ENCODE assay signal across 9 cellular contexts in the genomic region with DNA sequence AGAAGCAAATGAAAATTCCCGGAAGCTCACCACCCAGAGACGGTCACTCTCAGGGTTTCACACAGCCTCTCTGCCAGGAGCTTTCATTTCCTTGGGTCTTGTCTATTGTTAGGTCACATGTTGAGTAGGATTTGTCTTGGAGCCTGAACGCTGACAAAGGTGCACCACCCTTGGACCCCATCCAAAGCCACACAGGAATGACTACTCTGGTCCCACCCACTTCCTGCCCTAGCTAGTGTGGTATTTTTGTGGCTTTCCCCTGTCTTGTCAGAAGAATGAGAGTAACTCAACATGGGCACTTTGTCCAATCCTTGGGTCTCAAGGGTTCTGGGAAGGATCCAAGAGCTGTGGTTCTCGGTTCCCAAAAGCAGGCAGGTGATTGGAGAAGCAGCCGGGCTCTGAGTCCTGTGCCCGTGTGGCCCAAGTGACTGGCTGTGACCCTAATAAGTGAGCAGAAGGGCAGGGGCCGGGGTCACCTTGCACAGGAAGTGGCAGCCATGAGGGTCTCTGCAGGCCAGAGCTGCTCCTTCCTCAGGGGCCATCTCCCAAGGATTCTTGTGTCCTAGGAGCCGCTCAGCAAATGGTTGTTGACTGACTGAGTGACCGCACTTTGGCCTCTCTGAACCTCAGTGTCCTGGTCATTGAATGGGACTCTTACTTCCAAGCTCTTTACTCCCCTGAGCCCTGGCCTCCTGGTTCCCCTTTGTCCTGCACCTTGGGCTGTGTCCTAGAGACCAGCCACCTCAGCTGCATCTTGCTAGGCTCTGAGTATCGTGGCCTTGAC. TPM values are rescaled to one million over a fixed set of nuclear protein-coding genes. Genes with fewer than 3 reads are reported as not detected.
DNase-seq lines count a peak whose midpoint lies in the region; ATAC-seq, FAIRE-seq and TF ChIP-seq lines count a peak whose summit lies in the region.
"Had no signal": no experiment of that assay in that cellular context is flagged by ENCODE, and none has a peak within 500 bp of the region (broad histone marks: within the 10 kb centered on the region; RNA-seq: fewer than 3 reads in every experiment).

No MANE protein-coding gene starts in this region.

- peak overlapping the region; percentile 92 to 99 (median 97) for H3K27ac Mint-ChIP-seq in CD8-positive, alpha-beta memory T cell
- H3K27ac Mint-ChIP-seq in T-helper 17 cell, result peak overlapping the region; percentile 94

- H3K9me3 Mint-ChIP-seq in CD8-positive, alpha-beta memory T cell, result no peaks in the 10 kb centered on the region

- H3K27me3 ChIP-seq in CD8-positive, alpha-beta memory T cell (ENCODE audit: insufficient read depth, low read length, poor library complexity, severe bottlenecking), result no peaks in the 10 kb centered on the region
- H3K27me3 ChIP-seq in GM12878 (replicated peaks in 1 of 2; ENCODE audit: control insufficient read depth in 2 of 2, insufficient read depth in 2 of 2, low read length in 1 of 2), result peaks cover 1 to 5% of the 10 kb centered on the region in 2 experiments; a peak in 3 of 4 replicates
- H3K27me3 ChIP-seq in neuronal stem cell (ENCODE audit: control insufficient read depth in 3 of 3, insufficient read depth in 3 of 3, low read depth in 1 of 3, low read length in 3 of 3), result peaks cover 0 to 19% (median 0%) of the 10 kb centered on the region in 3 experiments

- peak overlapping the region; percentile 76 to 95 (median 85) for H3K4me3 Mint-ChIP-seq in CD8-positive, alpha-beta memory T cell
- H3K4me3 Mint-ChIP-seq in T-helper 17 cell, result peak overlapping the region; percentile 88

- H3K4me2 ChIP-seq in GM12878 (ENCODE audit: control insufficient read depth, insufficient read depth) (peak overlapping the region; percentile 58), neuronal stem cell (ENCODE audit: insufficient read depth, low read length, poor library complexity, severe bottlenecking) (no peak overlapping the region)

- H3K79me2 ChIP-seq in GM12878 (ENCODE audit: control insufficient read depth, insufficient read depth, low read length), result no peaks in the 10 kb centered on the region

- CTCF ChIA-PET in CD8-positive, alpha-beta memory T cell (lab: Charles Lee), result interaction anchor here (0.7 to 3.2 kb wide), 12 partner anchors 10 to 612 kb away, joined by 3 to 24 read pairs (median 3); no protein-coding TSS in a partner anchor
- CTCF ChIA-PET in GM12878 (lab: Yijun Ruan, JAX), result interaction anchor here (0.6 to 6.8 kb wide), 12 partner anchors 9 to 348 kb away, joined by 3 to 100 read pairs (median 4); no protein-coding TSS in a partner anchor

- H2AFZ ChIP-seq in GM12878 (ENCODE audit: control insufficient read depth, low read depth, low read length) (peak overlapping the region; percentile 64), neuronal stem cell (ENCODE audit: low read length) (peak overlapping the region; percentile 11)

- H2AK5ac ChIP-seq in neuronal stem cell (ENCODE audit: low read depth, low read length), result no peak overlapping the region

- H2BK5ac ChIP-seq in neuronal stem cell (ENCODE audit: low read length), result no peak overlapping the region

- peak overlapping the region; percentile 43 for H4K8ac ChIP-seq in neuronal stem cell (ENCODE audit: low read depth, low read length)

- intact Hi-C loops in GM12878 (cut with micrococcal nuclease; ENCODE audit: unreplicated experiment), result no loop called here

- peak; percentile 64 for ATAC-seq in HG03066 (IDR thresholded peaks at IDR 0.05; ENCODE audit: low read depth, unreplicated experiment)
- ATAC-seq in T-helper 17 cell, result peak; percentile 94
- ATAC-seq in GM12878, result peak; percentile 79
- no peak for ATAC-seq in GM19467 (IDR thresholded peaks at IDR 0.05; ENCODE audit: unreplicated experiment)

- FAIRE-seq in GM12878 (lab: Jason Lieb, UNC), result peak; percentile 72

- no TSS peak for BruUV-seq in GM12878 (replicated peaks; lab: Mats Ljungman, UMichigan)

- H4K91ac ChIP-seq in neuronal stem cell (ENCODE audit: low read depth, low read length, poor library complexity), result no peak overlapping the region

- H3K9ac ChIP-seq in GM12878 (ENCODE audit: control insufficient read depth, insufficient read depth, low read length) (peak overlapping the region; percentile 7; the same call in 1 of the 2 replicates), neuronal stem cell (ENCODE audit: low read depth, low read length, poor library complexity) (no peak overlapping the region)

- no peak overlapping the region for H3K14ac ChIP-seq in neuronal stem cell (ENCODE audit: low read length)

- H3K4me1 Mint-ChIP-seq in CD8-positive, alpha-beta memory T cell, result peaks cover 79 to 89% (median 84%) of the 10 kb centered on the region in 3 donors
- peaks cover 55% of the 10 kb centered on the region for H3K4me1 Mint-ChIP-seq in T-helper 17 cell

- peak overlapping the region; percentile 26 for H3K27ac ChIP-seq in CD8-positive, alpha-beta memory T cell (ENCODE audit: low read depth, low read length)
- H3K27ac ChIP-seq in GM12878 (ENCODE audit: control insufficient read depth, insufficient read depth) (0 out of 2 replicates have a peak overlapping the region, but pooled peaks have one; percentile 9), neuronal stem cell (replicated peaks; ENCODE audit: low read length) (no peak overlapping the region)

- no peak for TF ChIP-seq POLR2A in GM12878 (IDR thresholded peaks at IDR 0.05; ENCODE audit: low read depth, low read length)

- H3K27me3 Mint-ChIP-seq in CD8-positive, alpha-beta memory T cell, result no peaks in the 10 kb centered on the region
- no peaks in the 10 kb centered on the region for H3K27me3 Mint-ChIP-seq in T-helper 17 cell

- H3K36me3 Mint-ChIP-seq in CD8-positive, alpha-beta memory T cell, result peaks cover 0 to 3% (median 0%) of the 10 kb centered on the region in 3 donors
- no peaks in the 10 kb centered on the region for H3K36me3 Mint-ChIP-seq in T-helper 17 cell (ENCODE audit: low read depth)

- DNase-seq in CD8-positive, alpha-beta memory T cell, result peak; percentile 66 to 93 (median 89)
- peak; percentile 51 to 76 (median 65) for DNase-seq in T-helper 17 cell
- DNase-seq in GM12878 (ENCODE audit: low read depth, low spot score), result peak; percentile 61
- DNase-seq in neuronal stem cell (ENCODE audit: low spot score), result no peak
- no peak for DNase-seq in GM13976 (ENCODE audit: low spot score)
- DNase-seq in DMS53 (lab: John Stamatoyannopoulos, UW), result no peak

- H3K4me3 ChIP-seq in CD8-positive, alpha-beta memory T cell (ENCODE audit: low read length), result peak overlapping the region; percentile 63
- H3K4me3 ChIP-seq in GM12878, result peak overlapping the region; percentile 3; the same call in 1 of the 2 replicates
- no peak overlapping the region for H3K4me3 ChIP-seq in neuronal stem cell (ENCODE audit: low read length in 2 of 2)

- SMC1A ChIA-PET in GM12878 (lab: Charles Lee; ENCODE audit: uncharacterized antibody, unreplicated experiment), result interaction anchor here (0.5 to 3.1 kb wide), 10 partner anchors 10 to 349 kb away, joined by 3 to 10 read pairs (median 3); no protein-coding TSS in a partner anchor

- no peaks in the 10 kb centered on the region for H3K36me3 ChIP-seq in CD8-positive, alpha-beta memory T cell (ENCODE audit: insufficient read depth, low read length)
- H3K36me3 ChIP-seq in GM12878 (ENCODE audit: control insufficient read depth in 2 of 2, insufficient read depth in 2 of 2, low read length in 1 of 2), result no peaks in the 10 kb centered on the region
- H3K36me3 ChIP-seq in neuronal stem cell (replicated peaks in 1 of 2; ENCODE audit: control insufficient read depth in 2 of 2, insufficient read depth in 2 of 2, low read length in 2 of 2), result no peaks in the 10 kb centered on the region

- POLR2A ChIA-PET in CD8-positive, alpha-beta memory T cell (lab: Charles Lee), result interaction anchor here (0.6 to 3.5 kb wide), 7 partner anchors 9 to 155 kb away, joined by 3 to 33 read pairs (median 6); no protein-coding TSS in a partner anchor
- POLR2A ChIA-PET in GM12878 (lab: Charles Lee), result interaction anchor here (0.5 to 1.5 kb wide), 3 partner anchors 11 to 163 kb away, joined by 3 to 4 read pairs (median 3); no protein-coding TSS in a partner anchor

- no peak overlapping the region for H3K23ac ChIP-seq in neuronal stem cell (ENCODE audit: low read depth, low read length, poor library complexity)

- H3K4me1 ChIP-seq in CD8-positive, alpha-beta memory T cell (ENCODE audit: insufficient read depth, low read length), result peaks cover 84% of the 10 kb centered on the region
- H3K4me1 ChIP-seq in GM12878 (ENCODE audit: control insufficient read depth, insufficient read depth, low read length) (peaks cover 13% of the 10 kb centered on the region), neuronal stem cell (ENCODE audit: control insufficient read depth in 2 of 2, insufficient read depth in 1 of 2, low read depth in 1 of 2, low read length in 2 of 2) (peaks cover 1 to 4% of the 10 kb centered on the region in 2 donors)

- RAD21 ChIA-PET in GM12878 (lab: Charles Lee; ENCODE audit: unreplicated experiment), result interaction anchor here (0.6 to 2.3 kb wide), 4 partner anchors 47 to 155 kb away, joined by 3 to 13 read pairs (median 4); no protein-coding TSS in a partner anchor

- H3K18ac ChIP-seq in neuronal stem cell (ENCODE audit: low read length), result no peak overlapping the region

- TF ChIP-seq RAD21 in GM12878 (IDR thresholded peaks at IDR 0.05; ENCODE audit: insufficient read depth, low read depth, low read length), result no peak

- no peak overlapping the region for H2BK120ac ChIP-seq in neuronal stem cell (ENCODE audit: low read depth, low read length)

- no peaks in the 10 kb centered on the region for H3K79me1 ChIP-seq in neuronal stem cell (ENCODE audit: low read depth, low read length)

- no peak overlapping the region for H3K4ac ChIP-seq in neuronal stem cell (ENCODE audit: low read length)

- TF ChIP-seq EP300 in GM12878 (IDR thresholded peaks at IDR 0.05; ENCODE audit: borderline replicate concordance in 1 of 2, control insufficient read depth in 1 of 2, low read depth in 2 of 2, low read length in 2 of 2), result no peak

- in situ Hi-C loops in GM12878 (cut with MboI), result loop anchor here (10.0 kb wide), 1 partner anchor 351 kb away; no protein-coding TSS in a partner anchor
- in situ Hi-C loops in GM13976 (cut with MboI; ENCODE audit: low sequenced_read_pairs, unreplicated experiment), result no loop called here

- TF ChIP-seq CTCF in GM12878 (IDR thresholded peaks at IDR 0.05 in 2 of 3, conservative IDR thresholded peaks at IDR 0.05 in 1 of 3; ENCODE audit: control insufficient read depth in 2 of 3, extremely low read depth in 1 of 3, insufficient read depth in 1 of 3, low read depth in 3 of 3, low read length in 3 of 3) (no peak), GM13976 (IDR thresholded peaks at IDR 0.05; ENCODE audit: borderline replicate concordance, control extremely low read depth, extremely low read depth, insufficient read depth, missing control alignments) (no peak)

- 58% methylated on average over 9 of the region's 10 CpGs for WGBS in GM12878 (ENCODE audit: insufficient coverage, insufficient replicate concordance, low lambda C conversion rate, missing lambda C conversion rate)
- no CpG with 5 or more reads among the region's 10 CpGs for WGBS in neuronal stem cell (ENCODE audit: extremely low coverage in 2 of 2, insufficient read length in 2 of 2, insufficient replicate concordance in 1 of 2), 2 donors

- no peaks in the 10 kb centered on the region for H3K9me3 ChIP-seq in CD8-positive, alpha-beta memory T cell (ENCODE audit: low read length)
- H3K9me3 ChIP-seq in T-helper 17 cell (ENCODE audit: control insufficient read depth, low read length, poor library complexity, severe bottlenecking) (no peaks in the 10 kb centered on the region), GM12878 (replicated peaks; ENCODE audit: control insufficient read depth, insufficient read depth, low read length) (no peaks in the 10 kb centered on the region), neuronal stem cell (replicated peaks in 1 of 2; ENCODE audit: control insufficient read depth in 2 of 2, insufficient read depth in 1 of 2, low read depth in 1 of 2, low read length in 2 of 2) (no peaks in the 10 kb centered on the region)

- no peaks in the 10 kb centered on the region for H4K20me1 ChIP-seq in GM12878 (ENCODE audit: control insufficient read depth, insufficient read depth)

- no peak overlapping the region for H2BK12ac ChIP-seq in neuronal stem cell (ENCODE audit: low read length)

- H2BK15ac ChIP-seq in neuronal stem cell (ENCODE audit: low read length), result no peak overlapping the region

RNA-seq across cellular contexts. Expression of gene FGD3, which starts 6.9 kb away (rescaled TPM):
- total RNA-seq in CD8-positive, alpha-beta memory T cell, result 10 to 100 TPM; 54.6 to 56.5 TPM
- 134 TPM for polyA plus RNA-seq in CD8-positive, alpha-beta memory T cell
- 100 to 1,000 TPM; 142 to 160 TPM for total RNA-seq in T-helper 17 cell
- 34.8 and 36.0 TPM in 2 replicates for total RNA-seq in GM12878 (2013; cell fraction: nucleolus; rRNA removed)
- total RNA-seq in GM12878 (2014; rRNA removed), result 12.4 and 13.5 TPM in 2 replicates
- 6.6 and 6.9 TPM in 2 replicates for total RNA-seq in GM12878 (2014; rRNA removed; fragmentation: Illumina TruSeq; extraction: Trizol)
- total RNA-seq in GM12878 (2021), result 13.2 and 14.4 TPM in 2 replicates
- polyA plus RNA-seq in GM12878 (2011; ENCODE audit: low read depth), result 5.3 TPM
- polyA plus RNA-seq in GM12878 (2011; rRNA removed), result 9.0 and 18.1 TPM in 2 replicates
- 22.6 and 28.7 TPM in 2 replicates for polyA plus RNA-seq in GM12878 (2011; cell fraction: cytosol; rRNA removed)
- 57.1 and 62.8 TPM in 2 replicates for polyA plus RNA-seq in GM12878 (2011; cell fraction: nucleus; rRNA removed)
- 12.7 and 15.4 TPM in 2 replicates for polyA plus RNA-seq in GM12878 (2012)
- polyA plus RNA-seq in GM12878 (2014; fragmentation: Illumina TruSeq; extraction: Trizol), result 2.9 and 6.3 TPM in 2 replicates
- 1 to 10 TPM in 1 of 2 experiments, under 1 TPM in 1; 0.26 to 1.2 TPM for polyA plus RNA-seq in GM12878 (2014; fragmentation: Nextera tagmentation; extraction: Ambion mirVana)
- 13.2 and 14.0 TPM in 2 replicates for polyA plus RNA-seq in GM12878 (2014; rRNA removed)
- polyA plus RNA-seq in GM12878 (2016; fragmentation: Nextera tagmentation; extraction: Ambion mirVana), result 10 to 100 TPM; 12.4 to 12.8 TPM
- polyA minus RNA-seq in GM12878 (2011; rRNA and poly(A)+ RNA removed), result 14.0 and 32.9 TPM in 2 replicates
- 10.2 and 12.8 TPM in 2 replicates for polyA minus RNA-seq in GM12878 (2011; cell fraction: cytosol; rRNA and poly(A)+ RNA removed)
- polyA minus RNA-seq in GM12878 (2011; cell fraction: nucleus; rRNA and poly(A)+ RNA removed), result 15.8 and 24.4 TPM in 2 replicates
- 0.47 TPM for polyA plus RNA-seq in neuronal stem cell (2013, experiment 1 of 2)
- polyA plus RNA-seq in neuronal stem cell (2013, experiment 2 of 2), result 0.44 TPM
- total RNA-seq: fibroblast of lung had no signal
- polyA plus RNA-seq: fibroblast of lung had no signal

Comparison
In these comparisons a context has a peak if more than half of its experiments do, and no peak if none do; other contexts are left out.
1. DNase-seq: peak in CD8-positive, alpha-beta memory T cell (5 of 5), T-helper 17 cell (3 of 3) and GM12878 (single experiment); none in neuronal stem cell (single experiment), GM13976 (single experiment) and DMS53 (single experiment).
2. H3K4me3 ChIP-seq: peak in CD8-positive, alpha-beta memory T cell (single experiment) and GM12878 (single experiment); none in neuronal stem cell (0 of 2).